13 cellular contexts compared by ENCODE assay signal in genomic region chr13:43159007-43159406, GRCh38.
DNase-seq lines count a peak whose midpoint lies in the region; ATAC-seq and TF ChIP-seq lines count a peak whose summit lies in the region.
"Had no signal": no experiment of that assay in that cellular context is flagged by ENCODE, and none has a peak within 500 bp of the region (broad histone marks: within the 10 kb centered on the region; RNA-seq: fewer than 3 reads in every experiment).

No MANE protein-coding gene starts in this region.

- no peak overlapping the region for H3K9ac ChIP-seq in SK-N-SH

- peaks cover 0 to 5% of the 10 kb centered on the region in 2 experiments; a peak in 1 of 4 replicates for H3K4me1 ChIP-seq in SK-N-SH (ENCODE audit: control insufficient read depth in 1 of 2, insufficient read depth in 2 of 2, low read depth in 1 of 2, low read length in 1 of 2)
- H3K4me1 ChIP-seq in foreskin keratinocyte, result peaks cover 8% of the 10 kb centered on the region
- H3K4me1 ChIP-seq: uterus had no signal

- TF ChIP-seq CTCF in SK-N-SH (IDR thresholded peaks at IDR 0.05) (no peak; the same call in 1 of the 2 replicates), foreskin keratinocyte (conservative IDR thresholded peaks at IDR 0.05) (peak; percentile 45)

- no peaks in the 10 kb centered on the region for H3K36me3 ChIP-seq in SK-N-SH (replicated peaks in 1 of 2; ENCODE audit: control insufficient read depth in 1 of 2, insufficient read depth in 2 of 2, low read length in 1 of 2)
- H3K36me3 ChIP-seq: uterus had no signal

- no peaks in the 10 kb centered on the region for H3K9me2 ChIP-seq in SK-N-SH

- peak; percentile 47 for ATAC-seq in SK-N-SH treated with all-trans-retinoic acid at 6 μM for 48 hours
- no peak for ATAC-seq in foreskin keratinocyte
- no peak for ATAC-seq in HG03175 (IDR thresholded peaks at IDR 0.05; ENCODE audit: unreplicated experiment)

- no peak overlapping the region for H2AFZ ChIP-seq in SK-N-SH (ENCODE audit: low read depth)
- H2AFZ ChIP-seq: hepatocyte had no signal

- POLR2A ChIA-PET in SK-N-SH (lab: Yijun Ruan, JAX), result no interaction called here

- H3K27ac ChIP-seq in SK-N-SH (ENCODE audit: low read depth in 2 of 2, low read length in 1 of 2) (no peak overlapping the region), foreskin keratinocyte (no peak overlapping the region)
- H3K27ac ChIP-seq: hepatocyte, uterus had no signal

- intact Hi-C loops in posterior vena cava (cut with DNase I), result no loop called here

- no peak overlapping the region for H3K4me3 ChIP-seq in SK-N-SH (ENCODE audit: low read depth in 2 of 2, low read length in 1 of 2)
- H3K4me3 ChIP-seq: hepatocyte, uterus had no signal

- no peaks in the 10 kb centered on the region for H3F3A ChIP-seq in SK-N-SH (replicated peaks; ENCODE audit: insufficient read depth)

- no peaks in the 10 kb centered on the region for H3K27me3 ChIP-seq in SK-N-SH (ENCODE audit: insufficient read depth)
- H3K27me3 ChIP-seq in foreskin keratinocyte, result no peaks in the 10 kb centered on the region
- H3K27me3 ChIP-seq: hepatocyte, uterus had no signal

- no peaks in the 10 kb centered on the region for H4K20me1 ChIP-seq in SK-N-SH (ENCODE audit: insufficient read depth)

- no peaks in the 10 kb centered on the region for H3K79me2 ChIP-seq in SK-N-SH (ENCODE audit: insufficient read depth)
- H3K79me2 ChIP-seq: hepatocyte had no signal

- TF ChIP-seq RAD21 in SK-N-SH (IDR thresholded peaks at IDR 0.05; ENCODE audit: low read length), result no peak

- no peak for TF ChIP-seq EP300 in SK-N-SH (IDR thresholded peaks at IDR 0.05; ENCODE audit: borderline replicate concordance in 1 of 2, low read depth in 1 of 2, low read length in 1 of 2)

- CTCF ChIA-PET in SK-N-SH (lab: Yijun Ruan, JAX), result interaction anchor here (1.0 to 1.3 kb wide), 2 partner anchors 9 to 17 kb away, joined by 3 to 4 read pairs; no protein-coding TSS in a partner anchor

- no peak overlapping the region for H3K4me2 ChIP-seq in SK-N-SH
- H3K4me2 ChIP-seq: hepatocyte had no signal

- no peak for DNase-seq in SK-N-SH
- DNase-seq in RPMI7951 (ENCODE audit: low read depth), result peak; percentile 58
- DNase-seq in foreskin keratinocyte, result peak in 1 of 2 donors; percentile 15
- peak; percentile 18 for DNase-seq in stromal cell of bone marrow (ENCODE audit: low read depth)
- no peak for DNase-seq in posterior vena cava (ENCODE audit: low spot score)
- no peak for DNase-seq in NCI-H2029 treated with DMSO at 0.1 percent for 48 hours (lab: John Stamatoyannopoulos, UW)
- DNase-seq: aorta, occipital lobe, SW 1271, uterus had no signal

- no peaks in the 10 kb centered on the region for H3K9me3 ChIP-seq in SK-N-SH
- H3K9me3 ChIP-seq: uterus had no signal

- 85% methylated on average over 3 of the region's 3 CpGs for WGBS in SK-N-SH (ENCODE audit: low lambda C conversion rate)

TF ChIP-seq in SK-N-SH treated with all-trans-retinoic acid at 6 μM for 48 hours, 23 proteins besides CTCF, POLR2A, EP300 and RAD21 (continues in another document):
- no peak for TF ChIP-seq ZNF8 (CRISPR knock-in tag; IDR thresholded peaks at IDR 0.05)
- TF ChIP-seq PATZ1 (CRISPR knock-in tag; IDR thresholded peaks at IDR 0.05; ENCODE audit: borderline replicate concordance), result no peak
- no peak for TF ChIP-seq ZFP3 (CRISPR knock-in tag; IDR thresholded peaks at IDR 0.05)
- no peak for TF ChIP-seq ARNTL (CRISPR knock-in tag; IDR thresholded peaks at IDR 0.05; ENCODE audit: borderline replicate concordance, low read depth)
- no peak for TF ChIP-seq TSHZ2 (CRISPR knock-in tag; IDR thresholded peaks at IDR 0.05)
- no peak for TF ChIP-seq ISL1 (CRISPR knock-in tag; IDR thresholded peaks at IDR 0.05)
- TF ChIP-seq ESRRG (CRISPR knock-in tag; IDR thresholded peaks at IDR 0.05), result no peak
- TF ChIP-seq RARB (CRISPR knock-in tag; IDR thresholded peaks at IDR 0.05), result no peak

TF ChIP-seq in SK-N-SH, 30 proteins besides CTCF, POLR2A, EP300 and RAD21:
- no peak for TF ChIP-seq USF1 (IDR thresholded peaks at IDR 0.05; ENCODE audit: borderline replicate concordance, low read depth)
- TF ChIP-seq FOSL2 (IDR thresholded peaks at IDR 0.05; ENCODE audit: borderline replicate concordance, low read depth), result no peak
- no peak for TF ChIP-seq FOXM1 (IDR thresholded peaks at IDR 0.05; ENCODE audit: low read depth)
- TF ChIP-seq TCF12 (IDR thresholded peaks at IDR 0.05), result no peak
- TF ChIP-seq ZBTB33 (IDR thresholded peaks at IDR 0.05; ENCODE audit: borderline replicate concordance, low read depth), result no peak
- no peak for TF ChIP-seq RCOR1 (IDR thresholded peaks at IDR 0.05; ENCODE audit: low read length)

Comparison
In these comparisons a context has a peak if more than half of its experiments do, and no peak if none do; other contexts are left out.
1. DNase-seq: peak in RPMI7951 (single experiment) and stromal cell of bone marrow (single experiment); none in SK-N-SH (single experiment), posterior vena cava (single experiment) and NCI-H2029 treated with DMSO at 0.1 percent for 48 hours (single experiment).